In genomic region chr22:43244385-43244784, GRCh38 we compare ENCODE assay signal across 22 cellular contexts. TPM values are rescaled to one million over a fixed set of nuclear protein-coding genes. Genes with fewer than 3 reads are reported as not detected.
DNase-seq lines count a peak whose midpoint lies in the region; ATAC-seq and TF ChIP-seq lines count a peak whose summit lies in the region.
"Had no signal": no experiment of that assay in that cellular context is flagged by ENCODE, and none has a peak within 500 bp of the region (broad histone marks: within the 10 kb centered on the region; RNA-seq: fewer than 3 reads in every experiment).

No MANE protein-coding gene starts in this region.

- H3K79me2 ChIP-seq in neural progenitor cell (ENCODE audit: low read depth), result no peaks in the 10 kb centered on the region

- H3K36me3 ChIP-seq in BLaER1 (no peaks in the 10 kb centered on the region), neural progenitor cell (no peaks in the 10 kb centered on the region), vagina (no peaks in the 10 kb centered on the region)
- H3K36me3 ChIP-seq: HAP-1 had no signal

- 0 out of 3 replicates have a peak, but pooled peaks have one; percentile 16 for TF ChIP-seq CTCF in GM12872 (IDR thresholded peaks at IDR 0.05; ENCODE audit: insufficient read depth, low read depth, low read length)
- TF ChIP-seq CTCF in HFFc6 (IDR thresholded peaks at IDR 0.05), result peak; percentile 31
- TF ChIP-seq CTCF in neural progenitor cell (IDR thresholded peaks at IDR 0.05), result peak; percentile 4
- no peak for TF ChIP-seq CTCF in vagina (IDR thresholded peaks at IDR 0.05)

- H3F3A ChIP-seq in neural progenitor cell (ENCODE audit: low read depth), result no peaks in the 10 kb centered on the region

- H3K4me1 Mint-ChIP-seq in HFFc6 (ENCODE audit: low read depth) (no peaks in the 10 kb centered on the region), neural progenitor cell (peaks cover 15% of the 10 kb centered on the region)
- no peaks in the 10 kb centered on the region for H3K4me1 Mint-ChIP-seq in activated naive CD8-positive, alpha-beta T cell treated with anti-CD3 and anti-CD28 coated beads, Interleukin-2, amount 50 U/mL, for 24 hours
- no peaks in the 10 kb centered on the region for H3K4me1 Mint-ChIP-seq in activated CD4-positive, alpha-beta T cell treated with anti-CD3 and anti-CD28 coated beads, Interleukin-2, amount 10 ng/mL, durations not matched to agents 7 days and 5 days

- H3K9ac ChIP-seq in BLaER1 (no peak overlapping the region), neural progenitor cell (no peak overlapping the region)
- H3K9ac ChIP-seq: KMS-11 had no signal

- DNase-seq in HFFc6 (no peak), neural progenitor cell (ENCODE audit: low spot score) (no peak), vagina (ENCODE audit: extremely low spot score in 2 of 2) (no peak)
- DNase-seq in activated naive CD8-positive, alpha-beta T cell treated with anti-CD3 and anti-CD28 coated beads, Interleukin-2, amount 50 U/mL, for 24 hours, result no peak
- DNase-seq in activated CD4-positive, alpha-beta T cell treated with anti-CD3 and anti-CD28 coated beads, Interleukin-2, amount 10 ng/mL, durations not matched to agents 7 days and 5 days, result no peak
- DNase-seq: CD4-positive, alpha-beta T cell; MM.1S; NCI-H1048; NCI-H1417; NCI-H1694; NCI-H2029 treated with DMSO at 0.1 percent for 48 hours; NCI-H226; NCI-H510A; NCI-H69; SIG-M5 had no signal

- no peaks in the 10 kb centered on the region for H4K20me1 ChIP-seq in BLaER1
- H4K20me1 ChIP-seq in neural progenitor cell (ENCODE audit: low read depth), result peaks cover 9% of the 10 kb centered on the region

- H3K27ac ChIP-seq in BLaER1 (peak overlapping the region; percentile 82; the same call in 1 of the 2 replicates), neural progenitor cell (no peak overlapping the region), vagina (no peak overlapping the region)
- H3K27ac ChIP-seq: KMS-11, SK-N-MC had no signal

- H3K4me2 ChIP-seq in BLaER1, result peak overlapping the region; percentile 65
- H3K4me2 ChIP-seq in neural progenitor cell, result no peak overlapping the region
- H3K4me2 ChIP-seq: KMS-11 had no signal

- H3K4me3 Mint-ChIP-seq in HFFc6 (no peak overlapping the region), neural progenitor cell (no peak overlapping the region)
- no peak overlapping the region for H3K4me3 Mint-ChIP-seq in activated naive CD8-positive, alpha-beta T cell treated with anti-CD3 and anti-CD28 coated beads, Interleukin-2, amount 50 U/mL, for 24 hours
- no peak overlapping the region for H3K4me3 Mint-ChIP-seq in activated CD4-positive, alpha-beta T cell treated with anti-CD3 and anti-CD28 coated beads, Interleukin-2, amount 10 ng/mL, durations not matched to agents 7 days and 5 days
- H3K4me3 Mint-ChIP-seq: CD4-positive, alpha-beta T cell; IgD-negative memory B cell had no signal

- intact Hi-C loops in vagina (cut with DNase I), result no loop called here

- H3K4me1 ChIP-seq in BLaER1, result peaks cover 75% of the 10 kb centered on the region
- peaks cover 4% of the 10 kb centered on the region for H3K4me1 ChIP-seq in neural progenitor cell
- no peaks in the 10 kb centered on the region for H3K4me1 ChIP-seq in vagina
- H3K4me1 ChIP-seq: HAP-1 had no signal

- POLR2A ChIA-PET in activated CD4-positive, alpha-beta T cell treated with anti-CD3 and anti-CD28 coated beads, Interleukin-2, amount 10 ng/mL, durations not matched to agents 7 days and 5 days (lab: Charles Lee), result no interaction called here

- H3K4me3 ChIP-seq in BLaER1 (no peak overlapping the region), neural progenitor cell (no peak overlapping the region), vagina (no peak overlapping the region)
- H3K4me3 ChIP-seq: HAP-1, SK-N-MC had no signal

- no peak for TF ChIP-seq POLR2A in vagina (IDR thresholded peaks at IDR 0.05)

- H3K27me3 Mint-ChIP-seq in HFFc6 (ENCODE audit: insufficient read depth), result peaks cover 42% of the 10 kb centered on the region
- peaks cover 2% of the 10 kb centered on the region for H3K27me3 Mint-ChIP-seq in neural progenitor cell (ENCODE audit: insufficient read depth, low read depth)
- no peaks in the 10 kb centered on the region for H3K27me3 Mint-ChIP-seq in activated naive CD8-positive, alpha-beta T cell treated with anti-CD3 and anti-CD28 coated beads, Interleukin-2, amount 50 U/mL, for 24 hours
- H3K27me3 Mint-ChIP-seq in activated CD4-positive, alpha-beta T cell treated with anti-CD3 and anti-CD28 coated beads, Interleukin-2, amount 10 ng/mL, durations not matched to agents 7 days and 5 days, result no peaks in the 10 kb centered on the region
- H3K27me3 Mint-ChIP-seq: CD4-positive, alpha-beta T cell had no signal

- no peak for ATAC-seq in activated naive CD8-positive, alpha-beta T cell treated with anti-CD3 and anti-CD28 coated beads, Interleukin-2, amount 50 U/mL, for 24 hours
- ATAC-seq: Panc1 had no signal

- H3K27me3 ChIP-seq in BLaER1, result no peaks in the 10 kb centered on the region
- H3K27me3 ChIP-seq in neural progenitor cell, result no peaks in the 10 kb centered on the region
- no peaks in the 10 kb centered on the region for H3K27me3 ChIP-seq in vagina

- H3K36me3 Mint-ChIP-seq in HFFc6 (ENCODE audit: low read depth), result no peaks in the 10 kb centered on the region
- H3K36me3 Mint-ChIP-seq in neural progenitor cell, result no peaks in the 10 kb centered on the region
- H3K36me3 Mint-ChIP-seq in activated naive CD8-positive, alpha-beta T cell treated with anti-CD3 and anti-CD28 coated beads, Interleukin-2, amount 50 U/mL, for 24 hours (ENCODE audit: low read depth), result no peaks in the 10 kb centered on the region
- H3K36me3 Mint-ChIP-seq in activated CD4-positive, alpha-beta T cell treated with anti-CD3 and anti-CD28 coated beads, Interleukin-2, amount 10 ng/mL, durations not matched to agents 7 days and 5 days (ENCODE audit: low read depth), result no peaks in the 10 kb centered on the region
- H3K36me3 Mint-ChIP-seq: IgD-negative memory B cell had no signal

- H3K27ac Mint-ChIP-seq in HFFc6 (no peak overlapping the region), neural progenitor cell (no peak overlapping the region)
- no peak overlapping the region for H3K27ac Mint-ChIP-seq in activated naive CD8-positive, alpha-beta T cell treated with anti-CD3 and anti-CD28 coated beads, Interleukin-2, amount 50 U/mL, for 24 hours
- no peak overlapping the region for H3K27ac Mint-ChIP-seq in activated CD4-positive, alpha-beta T cell treated with anti-CD3 and anti-CD28 coated beads, Interleukin-2, amount 10 ng/mL, durations not matched to agents 7 days and 5 days
- H3K27ac Mint-ChIP-seq: CD4-positive, alpha-beta T cell; IgD-negative memory B cell had no signal

- CTCF ChIA-PET in activated CD4-positive, alpha-beta T cell treated with anti-CD3 and anti-CD28 coated beads, Interleukin-2, amount 10 ng/mL, durations not matched to agents 7 days and 5 days (lab: Charles Lee), result no interaction called here

- H3K9me3 ChIP-seq in BLaER1 (no peaks in the 10 kb centered on the region), neural progenitor cell (ENCODE audit: low read depth) (no peaks in the 10 kb centered on the region), vagina (no peaks in the 10 kb centered on the region)
- H3K9me3 ChIP-seq: HAP-1 had no signal

- H3K9me3 Mint-ChIP-seq in HFFc6 (no peaks in the 10 kb centered on the region), neural progenitor cell (no peaks in the 10 kb centered on the region)
- H3K9me3 Mint-ChIP-seq in activated naive CD8-positive, alpha-beta T cell treated with anti-CD3 and anti-CD28 coated beads, Interleukin-2, amount 50 U/mL, for 24 hours, result no peaks in the 10 kb centered on the region
- no peaks in the 10 kb centered on the region for H3K9me3 Mint-ChIP-seq in activated CD4-positive, alpha-beta T cell treated with anti-CD3 and anti-CD28 coated beads, Interleukin-2, amount 10 ng/mL, durations not matched to agents 7 days and 5 days
- H3K9me3 Mint-ChIP-seq: CD4-positive, alpha-beta T cell; IgD-negative memory B cell had no signal

- H2AFZ ChIP-seq in neural progenitor cell (replicated peaks), result no peak overlapping the region

RNA-seq across cellular contexts. Expression of gene TTLL12, which starts 57.5 kb away (rescaled TPM):
- total RNA-seq in HFFc6 (2021; fragmentation: NEBNext Ultra II Directional; extraction: Animal tissue kit (Norgen Biotek cat#: 25700)), result 10 to 100 TPM; 33.9 to 42.4 (median 38.7) TPM
- total RNA-seq in neural progenitor cell (ENCODE audit: low replicate concordance) (27.8 and 73.2 TPM in 2 replicates), vagina (56.2 TPM)
- 10 to 100 TPM; 42.9 to 44.6 TPM for total RNA-seq in activated CD4-positive, alpha-beta T cell treated with anti-CD3 and anti-CD28 coated beads, Interleukin-2, amount 10 ng/mL, durations not matched to agents 7 days and 5 days

Comparison
In these comparisons a context has a peak if more than half of its experiments do, and no peak if none do; other contexts are left out.
1. CTCF ChIP-seq: peak in GM12872 (single experiment), HFFc6 (single experiment) and neural progenitor cell (single experiment); none in vagina (0 of 3).